Comparison of ENCODE assay signal across 30 cellular contexts in genomic region chr1:233323724-233324123, GRCh38. TPM values are rescaled to one million over a fixed set of nuclear protein-coding genes. Genes with fewer than 3 reads are reported as not detected.
A peak's percentile ranks its signal among the peaks of the same experiment; 100 is the strongest.
DNase-seq lines count a peak whose midpoint lies in the region; FAIRE-seq and TF ChIP-seq lines count a peak whose summit lies in the region.
"Had no signal": no experiment of that assay in that cellular context is flagged by ENCODE, and none has a peak within 500 bp of the region (broad histone marks: within the 10 kb centered on the region; RNA-seq: fewer than 3 reads in every experiment).

No MANE protein-coding gene starts in this region.

- no peak for FAIRE-seq in small intestine (lab: Jason Lieb, UNC)
- FAIRE-seq: A204.1, A549 had no signal

- intact Hi-C loops in stomach (cut with DNase I; ENCODE audit: low total_unique reads) = no loop called here

- no peak for TF ChIP-seq POLR2A in stomach (IDR thresholded peaks at IDR 0.05)

- DNase-seq in small intestine = peak; percentile 65
- no peak for DNase-seq in stomach
- DNase-seq in DMS114 treated with DMSO at 0.1 percent for 48 hours (lab: John Stamatoyannopoulos, UW; ENCODE audit: unreplicated experiment) = no peak
- no peak for DNase-seq in T-helper 1 cell
- DNase-seq: 8988T; ACHN; AML-193; BE2C; C1 segment of cervical spinal cord; Caco-2; Calu3; CD4-positive, alpha-beta memory T cell; CD4-positive, alpha-beta T cell; CD4-positive, CD25-positive, alpha-beta regulatory T cell; CD8-positive, alpha-beta memory T cell; CD8-positive, alpha-beta T cell; COR-L47; DMS 273 treated with DMSO at 0.1 percent for 48 hours; DMS153; DMS53; DMS79; DMS79 treated with DMSO at 0.1 percent for 48 hours; DND-41; EL had no signal

- H3K27ac ChIP-seq in small intestine (ENCODE audit: low read depth in 1 of 2, low read length in 1 of 2) (no peak overlapping the region), stomach (peak overlapping the region in 3 of 5 donors; percentile 7 to 57 (median 47))
- H3K27ac ChIP-seq: 22Rv1; A549; BLaER1; BLaER1 treated with 17β-estradiol and CSF1 and Interleukin-3, amounts not matched to agents 10 nM and 100 nM; C4-2B had no signal

- H3K4me3 ChIP-seq in small intestine (ENCODE audit: low read depth in 1 of 2, low read length in 2 of 2) (no peak overlapping the region), stomach (no peak overlapping the region)
- H3K4me3 ChIP-seq: A549; BLaER1; BLaER1 treated with 17β-estradiol and CSF1 and Interleukin-3, amounts not matched to agents 10 nM and 100 nM had no signal

- H3K36me3 ChIP-seq in small intestine (ENCODE audit: control insufficient read depth in 2 of 2, insufficient read depth in 2 of 2, low read length in 2 of 2) (no peaks in the 10 kb centered on the region), stomach (no peaks in the 10 kb centered on the region)
- H3K36me3 ChIP-seq: BE2C; BLaER1; BLaER1 treated with 17β-estradiol and CSF1 and Interleukin-3, amounts not matched to agents 10 nM and 100 nM had no signal

- H3K9me3 ChIP-seq in small intestine (ENCODE audit: control insufficient read depth, low read depth) (no peaks in the 10 kb centered on the region), stomach (no peaks in the 10 kb centered on the region)
- H3K9me3 ChIP-seq: A549; BE2C; BLaER1; BLaER1 treated with 17β-estradiol and CSF1 and Interleukin-3, amounts not matched to agents 10 nM and 100 nM; Caco-2 had no signal

- TF ChIP-seq EP300 in stomach (IDR thresholded peaks at IDR 0.05) = no peak

- no peak for TF ChIP-seq CTCF in stomach (IDR thresholded peaks at IDR 0.05)

- H3K4me1 ChIP-seq in small intestine (ENCODE audit: control insufficient read depth in 2 of 2, insufficient read depth in 1 of 2, low read depth in 1 of 2, low read length in 1 of 2) (peaks cover 0 to 2% of the 10 kb centered on the region in 2 donors), stomach (peaks cover 15 to 37% (median 27%) of the 10 kb centered on the region in 4 donors)
- H3K4me1 ChIP-seq: BE2C had no signal

- WGBS in small intestine, 3 donors = 15 to 63% (median 26%) methylated on average over 1 of the region's 1 CpG
- 35 to 61% (median 60%) methylated on average over 1 of the region's 1 CpG for WGBS in stomach, 5 donors

- peaks cover 0 to 1% of the 10 kb centered on the region in 2 donors for H3K27me3 ChIP-seq in small intestine (ENCODE audit: control insufficient read depth in 2 of 2, insufficient read depth in 2 of 2, low read length in 2 of 2)
- peaks cover 0 to 17% (median 4%) of the 10 kb centered on the region in 3 donors for H3K27me3 ChIP-seq in stomach

RNA-seq across cellular contexts. Expression of gene MAP3K21, which starts 3.8 kb away (rescaled TPM):
- polyA plus RNA-seq in small intestine (10 to 100 TPM in 2 of 3 donors, 1 to 10 TPM in 1; 7.6 to 11.9 (median 10.4) TPM), stomach (1 to 10 TPM; 4.8 to 7.5 (median 6.9) TPM)
- 10 to 100 TPM; 15.2 to 58.5 (median 44.9) TPM for total RNA-seq in stomach

RNA-seq across cellular contexts. Expression of gene PCNX2, which starts 28.2 kb away (rescaled TPM):
- 10 to 100 TPM in 1 of 3 donors, 1 to 10 TPM in 2; 1.3 to 18.1 (median 4.6) TPM for polyA plus RNA-seq in small intestine
- 10 to 100 TPM in 3 of 5 donors, 1 to 10 TPM in 2; 5.9 to 34.4 (median 10.4) TPM for total RNA-seq in stomach
- 10 to 100 TPM in 1 of 3 donors, 1 to 10 TPM in 2; 3.0 to 15.4 (median 6.0) TPM for polyA plus RNA-seq in stomach

Comparison
In these comparisons a context has a peak if more than half of its experiments do, and no peak if none do; other contexts are left out.
1. H3K27ac ChIP-seq: peak in stomach (3 of 5); none in small intestine (0 of 2).